ENCODE assay signal across 23 cellular contexts in genomic region chr11:44528103-44528502, GRCh38. TPM values are rescaled to one million over a fixed set of nuclear protein-coding genes. Genes with fewer than 3 reads are reported as not detected.
DNase-seq lines count a peak whose midpoint lies in the region; ATAC-seq and TF ChIP-seq lines count a peak whose summit lies in the region.
"Had no signal": no experiment of that assay in that cellular context is flagged by ENCODE, and none has a peak within 500 bp of the region (broad histone marks: within the 10 kb centered on the region; RNA-seq: fewer than 3 reads in every experiment).

No MANE protein-coding gene starts in this region.

- no peaks in the 10 kb centered on the region for H3K9me3 Mint-ChIP-seq in activated CD4-positive, alpha-beta T cell treated with anti-CD3 and anti-CD28 coated beads for 36 hours (ENCODE audit: low read depth)
- H3K9me3 Mint-ChIP-seq: activated naive CD8-positive, alpha-beta T cell treated with anti-CD3 and anti-CD28 coated beads, Interleukin-2, amount 10 ng/mL, durations not matched to agents 7 days and 5 days; activated T-helper 1 cell treated with anti-CD3 and anti-CD28 coated beads, Interleukin-12 subunit alpha, Interleukin-12 subunit beta, Interleukin-2, Interleukin-4 antibody, amounts not matched to agents 30 ng/mL and 10 ng/mL and 1 ng/mL, durations not matched to agents 14 hours and 24 hours and 36 hours had no signal

- H3K36me3 Mint-ChIP-seq in activated CD4-positive, alpha-beta T cell treated with anti-CD3 and anti-CD28 coated beads for 36 hours (ENCODE audit: low read depth), result no peaks in the 10 kb centered on the region
- H3K36me3 Mint-ChIP-seq: activated naive CD8-positive, alpha-beta T cell treated with anti-CD3 and anti-CD28 coated beads, Interleukin-2, amount 10 ng/mL, durations not matched to agents 7 days and 5 days had no signal

- no peak overlapping the region for H3K4me3 Mint-ChIP-seq in activated CD4-positive, alpha-beta T cell treated with anti-CD3 and anti-CD28 coated beads for 36 hours
- H3K4me3 Mint-ChIP-seq: activated naive CD8-positive, alpha-beta T cell treated with anti-CD3 and anti-CD28 coated beads, Interleukin-2, amount 10 ng/mL, durations not matched to agents 7 days and 5 days; activated T-helper 1 cell treated with anti-CD3 and anti-CD28 coated beads, Interleukin-12 subunit alpha, Interleukin-12 subunit beta, Interleukin-2, Interleukin-4 antibody, amounts not matched to agents 30 ng/mL and 10 ng/mL and 1 ng/mL, durations not matched to agents 14 hours and 24 hours and 36 hours had no signal

- TF ChIP-seq CTCF in neutrophil (IDR thresholded peaks at IDR 0.05), result no peak

- intact Hi-C loops in activated CD4-positive, alpha-beta T cell treated with anti-CD3 and anti-CD28 coated beads for 36 hours (cut with DNase I, micrococcal nuclease), result no loop called here

- H3K4me1 Mint-ChIP-seq in activated CD4-positive, alpha-beta T cell treated with anti-CD3 and anti-CD28 coated beads for 36 hours, result peaks cover 35% of the 10 kb centered on the region

- no peak for ATAC-seq in activated CD4-positive, alpha-beta T cell treated with anti-CD3 and anti-CD28 coated beads for 36 hours
- no peak for ATAC-seq in GM21723 (IDR thresholded peaks at IDR 0.05; ENCODE audit: unreplicated experiment)
- ATAC-seq: body of pancreas, HCT116, upper lobe of right lung had no signal

- no peaks in the 10 kb centered on the region for H3K9me3 ChIP-seq in neutrophil
- H3K9me3 ChIP-seq: BLaER1, body of pancreas, ovary, right atrium auricular region, upper lobe of right lung had no signal

- CTCF ChIA-PET in activated CD4-positive, alpha-beta T cell treated with anti-CD3 and anti-CD28 coated beads for 36 hours (lab: Charles Lee), result no interaction called here

- no peak for DNase-seq in activated CD4-positive, alpha-beta T cell treated with anti-CD3 and anti-CD28 coated beads for 36 hours
- no peak for DNase-seq in activated CD4-positive, alpha-beta T cell treated with anti-CD3 and anti-CD28 coated beads for 1 hour
- DNase-seq in ELR (ENCODE audit: low read depth) (peak; percentile 8), amniotic epithelial cell (ENCODE audit: low read depth) (peak; percentile 62), Ammon's horn (ENCODE audit: low spot score) (no peak)
- DNase-seq in stimulated activated naive CD4-positive, alpha-beta T cell (lab: John Stamatoyannopoulos, UW), result no peak
- DNase-seq: activated CD4-positive, CD25-positive, alpha-beta regulatory T cell treated with anti-CD3 and anti-CD28 coated beads, Interleukin-2, amount 50 U/mL, for 72 hours; activated naive CD8-positive, alpha-beta T cell treated with anti-CD3 and anti-CD28 coated beads, Interleukin-2, amount 10 ng/mL, durations not matched to agents 7 days and 5 days; body of pancreas; Calu3; effector CD8-positive, alpha-beta T cell; kidney; MV-4-11; NCI-H187 treated with DMSO at 0.1 percent for 48 hours; NCI-H748 treated with DMSO at 0.1 percent for 48 hours; ovary; upper lobe of right lung had no signal

- POLR2A ChIA-PET in activated CD4-positive, alpha-beta T cell treated with anti-CD3 and anti-CD28 coated beads for 36 hours (lab: Charles Lee), result no interaction called here

- no peak overlapping the region for H3K4me3 ChIP-seq in neutrophil (ENCODE audit: low read depth in 1 of 2, low read length in 1 of 2)
- H3K4me3 ChIP-seq: BLaER1, body of pancreas, ovary, right atrium auricular region, upper lobe of right lung had no signal

- peak overlapping the region; percentile 78 for H3K27ac ChIP-seq in neutrophil
- H3K27ac ChIP-seq: BLaER1, body of pancreas, ovary, right atrium auricular region, upper lobe of right lung had no signal

- H3K27me3 Mint-ChIP-seq in activated CD4-positive, alpha-beta T cell treated with anti-CD3 and anti-CD28 coated beads for 36 hours, result peaks cover 1% of the 10 kb centered on the region

- H3K27me3 ChIP-seq in neutrophil, result peaks cover 5% of the 10 kb centered on the region
- H3K27me3 ChIP-seq: BLaER1, body of pancreas, ovary, right atrium auricular region had no signal

- H3K36me3 ChIP-seq in neutrophil, result no peaks in the 10 kb centered on the region
- H3K36me3 ChIP-seq: BLaER1, ovary, right atrium auricular region, upper lobe of right lung had no signal

- peaks cover 69 to 83% of the 10 kb centered on the region in 2 experiments for H3K4me1 ChIP-seq in neutrophil (ENCODE audit: control insufficient read depth in 1 of 2, insufficient read depth in 1 of 2, low read depth in 1 of 2, low read length in 1 of 2)
- H3K4me1 ChIP-seq: body of pancreas, right atrium auricular region had no signal

- H3K27ac Mint-ChIP-seq in activated CD4-positive, alpha-beta T cell treated with anti-CD3 and anti-CD28 coated beads for 36 hours, result peak overlapping the region; percentile 13
- H3K27ac Mint-ChIP-seq: activated naive CD8-positive, alpha-beta T cell treated with anti-CD3 and anti-CD28 coated beads, Interleukin-2, amount 10 ng/mL, durations not matched to agents 7 days and 5 days; activated T-helper 1 cell treated with anti-CD3 and anti-CD28 coated beads, Interleukin-12 subunit alpha, Interleukin-12 subunit beta, Interleukin-2, Interleukin-4 antibody, amounts not matched to agents 30 ng/mL and 10 ng/mL and 1 ng/mL, durations not matched to agents 14 hours and 24 hours and 36 hours had no signal

RNA-seq across cellular contexts. Expression of gene CD82, which starts 37.4 kb away (rescaled TPM):
- total RNA-seq in activated CD4-positive, alpha-beta T cell treated with anti-CD3 and anti-CD28 coated beads for 36 hours, result 100 to 1,000 TPM; 239 to 272 TPM

Comparison
In these comparisons a context has a peak if more than half of its experiments do, and no peak if none do; other contexts are left out.
1. DNase-seq: peak in ELR (single experiment) and amniotic epithelial cell (single experiment); none in activated CD4-positive, alpha-beta T cell treated with anti-CD3 and anti-CD28 coated beads for 36 hours (single experiment), activated CD4-positive, alpha-beta T cell treated with anti-CD3 and anti-CD28 coated beads for 1 hour (single experiment), stimulated activated naive CD4-positive, alpha-beta T cell (0 of 6) and Ammon's horn (single experiment).